Comparison of ENCODE assay signal across 11 cellular contexts in genomic region chr1:206716519-206717236, GRCh38. TPM values are rescaled to one million over a fixed set of nuclear protein-coding genes. Genes with fewer than 3 reads are reported as not detected.
A peak's percentile ranks its signal among the peaks of the same experiment; 100 is the strongest.
DNase-seq lines count a peak whose midpoint lies in the region; ATAC-seq, FAIRE-seq and TF ChIP-seq lines count a peak whose summit lies in the region.
"Had no signal": no experiment of that assay in that cellular context is flagged by ENCODE, and none has a peak within 500 bp of the region (broad histone marks: within the 10 kb centered on the region; RNA-seq: fewer than 3 reads in every experiment).

No MANE protein-coding gene starts in this region.

- no peak for TF ChIP-seq CTCF in kidney (IDR thresholded peaks at IDR 0.05; ENCODE audit: borderline replicate concordance, extremely low read depth, insufficient read depth)

- no peaks in the 10 kb centered on the region for H3K27me3 ChIP-seq in ACC112 (ENCODE audit: insufficient read depth, low read length)

- peak overlapping the region; percentile 61 for H3K27ac ChIP-seq in ACC112 (ENCODE audit: low read depth, low read length)
- H3K27ac ChIP-seq in kidney (ENCODE audit: low read depth in 2 of 2, low read length in 2 of 2), result peak overlapping the region; percentile 47 to 82

- peak; percentile 17 for DNase-seq in RCC 7860 (ENCODE audit: low spot score)
- DNase-seq in kidney, result no peak
- DNase-seq in NCI-H526 treated with DMSO at 0.1 percent for 48 hours (lab: John Stamatoyannopoulos, UW), result no peak
- no peak for DNase-seq in GM12891 (ENCODE audit: insufficient read length, low spot score)
- DNase-seq in A172 (ENCODE audit: low spot score), result no peak
- DNase-seq in NCI-H128 (lab: John Stamatoyannopoulos, UW; ENCODE audit: unreplicated experiment), result no peak
- DNase-seq: NCI-H510A treated with DMSO at 0.1 percent for 48 hours had no signal

- no peak for TF ChIP-seq POLR2A in GM12891 (IDR thresholded peaks at IDR 0.05; ENCODE audit: low read depth, low read length)

- FAIRE-seq in RCC 7860 (lab: Jason Lieb, UNC) (no peak), kidney (lab: Jason Lieb, UNC) (no peak), GM12891 (lab: Jason Lieb, UNC) (no peak)

- H3K79me2 ChIP-seq in ACC112 (ENCODE audit: control insufficient read depth, insufficient read depth, low read length, unreplicated experiment), result peaks cover 92% of the 10 kb centered on the region

- intact Hi-C loops in kidney (cut with DNase I), result no loop called here

- H3K4me3 ChIP-seq in ACC112 (ENCODE audit: low read depth, low read length), result no peak overlapping the region
- H3K4me3 ChIP-seq in kidney (ENCODE audit: low read length in 2 of 2), result no peak overlapping the region

- ATAC-seq in GM19372 (IDR thresholded peaks at IDR 0.05; ENCODE audit: low read depth, unreplicated experiment), result peak; percentile 18
- ATAC-seq: WTC11 had no signal

- H3K9me3 ChIP-seq in kidney (ENCODE audit: control insufficient read depth in 1 of 2, low read length in 2 of 2), result no peaks in the 10 kb centered on the region

- no peak overlapping the region for H2AFZ ChIP-seq in ACC112 (ENCODE audit: low read length, unreplicated experiment)

- no peak overlapping the region for H3K9ac ChIP-seq in kidney (ENCODE audit: low read length in 2 of 2)

- H3K4me1 ChIP-seq in ACC112 (ENCODE audit: control insufficient read depth, insufficient read depth, low read length, unreplicated experiment), result peaks cover 41% of the 10 kb centered on the region
- H3K4me1 ChIP-seq in kidney (ENCODE audit: control insufficient read depth in 1 of 2, insufficient read depth in 1 of 2, low read depth in 1 of 2, low read length in 2 of 2), result peaks cover 38 to 46% of the 10 kb centered on the region in 2 donors

- H3K36me3 ChIP-seq in ACC112 (ENCODE audit: insufficient read depth, low read length) (no peaks in the 10 kb centered on the region), kidney (ENCODE audit: control insufficient read depth in 1 of 2, insufficient read depth in 2 of 2, low read length in 2 of 2) (no peaks in the 10 kb centered on the region)

TF ChIP-seq in GM12891, 5 proteins besides CTCF, POLR2A, EP300 and RAD21:
- TF ChIP-seq POU2F2 (IDR thresholded peaks at IDR 0.05; ENCODE audit: low read depth, low read length) (no peak), POLR2AphosphoS5 (IDR thresholded peaks at IDR 0.05; ENCODE audit: low read depth, low read length) (no peak), TAF1 (IDR thresholded peaks at IDR 0.05; ENCODE audit: low read depth, low read length) (no peak), PAX5 (IDR thresholded peaks at IDR 0.05; ENCODE audit: insufficient read depth, low read length, severe bottlenecking) (no peak), SPI1 (IDR thresholded peaks at IDR 0.05; ENCODE audit: low read depth, low read length) (no peak)

RNA-seq across cellular contexts. Expression of gene MAPKAPK2, which starts 32.0 kb away (rescaled TPM):
- 113 TPM for total RNA-seq in kidney
- polyA plus RNA-seq in kidney (ENCODE audit: insufficient read depth, low read depth, low replicate concordance), result 84.5 TPM
- polyA plus RNA-seq in GM12891 (2012; ENCODE audit: low read depth, missing spikeins), result 59.4 TPM
- total RNA-seq in A172 (2014; rRNA removed; shearing (Covaris generic)), result 46.9 and 48.6 TPM in 2 replicates

RNA-seq across cellular contexts. Expression of gene IL19, which starts 53.9 kb away (rescaled TPM):
- total RNA-seq in kidney, result 3.6 TPM
- 0.41 TPM for polyA plus RNA-seq in kidney (ENCODE audit: insufficient read depth, low read depth, low replicate concordance)
- 0.18 TPM for polyA plus RNA-seq in GM12891 (2012; ENCODE audit: low read depth, missing spikeins)
- not detected in 2 replicates for total RNA-seq in A172 (2014; rRNA removed; shearing (Covaris generic))
- total RNA-seq: posterior vena cava, WTC11 had no signal

RNA-seq across cellular contexts. Expression of gene IL10, which starts 55.6 kb away (rescaled TPM):
- total RNA-seq in kidney, result 2.5 TPM
- 0.49 TPM for polyA plus RNA-seq in kidney (ENCODE audit: insufficient read depth, low read depth, low replicate concordance)
- polyA plus RNA-seq in GM12891 (2012; ENCODE audit: low read depth, missing spikeins), result 3.3 TPM
- total RNA-seq in A172 (2014; rRNA removed; shearing (Covaris generic)), result not detected in 2 replicates
- total RNA-seq: WTC11 had no signal
